ENCODE assay signal across 16 cellular contexts in genomic region chr12:75792687-75793086, GRCh38.
DNase-seq lines count a peak whose midpoint lies in the region; ATAC-seq, FAIRE-seq and TF ChIP-seq lines count a peak whose summit lies in the region.
"Had no signal": no experiment of that assay in that cellular context is flagged by ENCODE, and none has a peak within 500 bp of the region (broad histone marks: within the 10 kb centered on the region; RNA-seq: fewer than 3 reads in every experiment).

No MANE protein-coding gene starts in this region.

- no peak overlapping the region for H2AFZ ChIP-seq in keratinocyte (ENCODE audit: control insufficient read depth, low read length)

- no peaks in the 10 kb centered on the region for H3K36me3 ChIP-seq in keratinocyte (ENCODE audit: control insufficient read depth in 2 of 2, extremely low read depth in 1 of 2, insufficient read depth in 2 of 2, low read length in 2 of 2)
- no peaks in the 10 kb centered on the region for H3K36me3 ChIP-seq in stomach
- H3K36me3 ChIP-seq: BE2C, SJSA1 had no signal

- no peak overlapping the region for H3K4me2 ChIP-seq in keratinocyte (ENCODE audit: control insufficient read depth, extremely low read depth, insufficient read depth, low read depth, low read length)

- ATAC-seq in GM18868 (IDR thresholded peaks at IDR 0.05; ENCODE audit: unreplicated experiment) (peak; percentile 88), HG03025 (IDR thresholded peaks at IDR 0.05; ENCODE audit: low FRiP score, unreplicated experiment) (no peak)

- no peaks in the 10 kb centered on the region for H3K9me1 ChIP-seq in keratinocyte (ENCODE audit: control insufficient read depth, extremely low read depth, insufficient read depth, low read length)

- no peak for TF ChIP-seq EP300 in stomach (IDR thresholded peaks at IDR 0.05)

- peak; percentile 34 for DNase-seq in NCI-H226
- DNase-seq in astrocyte of the cerebellum (ENCODE audit: low read depth): peak; percentile 64
- DNase-seq in keratinocyte (ENCODE audit: low read depth, low spot score): no peak
- no peak for DNase-seq in NCI-H146 treated with DMSO at 0.1 percent for 48 hours (lab: John Stamatoyannopoulos, UW; ENCODE audit: unreplicated experiment)
- no peak for DNase-seq in stomach
- DNase-seq: ACHN; BE2C; CD4-positive, alpha-beta memory T cell; Kasumi-1; NCI-H1930; NCI-H2171; NCI-H510A had no signal

- no peak for FAIRE-seq in keratinocyte (lab: Jason Lieb, UNC)

- H3K9me3 ChIP-seq in keratinocyte (ENCODE audit: control insufficient read depth, low read depth, low read length) (no peaks in the 10 kb centered on the region), stomach (no peaks in the 10 kb centered on the region)
- H3K9me3 ChIP-seq: BE2C, SJSA1 had no signal

- TF ChIP-seq CTCF in astrocyte of the cerebellum (IDR thresholded peaks at IDR 0.05; ENCODE audit: low read depth, low read length, missing control alignments) (no peak), keratinocyte (optimal IDR thresholded peaks at IDR 0.05 in 1 of 3, IDR thresholded peaks at IDR 0.05 in 1 of 3, conservative IDR thresholded peaks at IDR 0.05 in 1 of 3; ENCODE audit: extremely low read depth in 1 of 3, insufficient read depth in 2 of 3, low read length in 3 of 3) (no peak), stomach (IDR thresholded peaks at IDR 0.05) (no peak)

- no peaks in the 10 kb centered on the region for H4K20me1 ChIP-seq in keratinocyte (ENCODE audit: control insufficient read depth, extremely low read depth, insufficient read depth, low read length)

- in situ Hi-C loops in astrocyte of the cerebellum (cut with HindIII; ENCODE audit: low sequenced_read_pairs): no loop called here

- TF ChIP-seq POLR2A in stomach (IDR thresholded peaks at IDR 0.05): no peak

- no peaks in the 10 kb centered on the region for H3K27me3 ChIP-seq in keratinocyte (ENCODE audit: control insufficient read depth, extremely low read depth, insufficient read depth, low read length)
- H3K27me3 ChIP-seq in stomach: no peaks in the 10 kb centered on the region
- H3K27me3 ChIP-seq: BE2C, SJSA1 had no signal

- H3K4me3 ChIP-seq in astrocyte of the cerebellum (ENCODE audit: low read depth, low read length): no peak overlapping the region
- H3K4me3 ChIP-seq in keratinocyte (ENCODE audit: control insufficient read depth in 2 of 3, extremely low read depth in 1 of 3, insufficient read depth in 2 of 3, low read depth in 1 of 3, low read length in 3 of 3): no peak overlapping the region
- no peak overlapping the region for H3K4me3 ChIP-seq in stomach
- H3K4me3 ChIP-seq: SJSA1 had no signal

- WGBS in stomach, 5 donors: 0% methylated on average over 1 of the region's 1 CpG

- H3K9ac ChIP-seq in keratinocyte (ENCODE audit: control insufficient read depth, extremely low read depth, insufficient read depth, low read length): no peak overlapping the region

- H3K27ac ChIP-seq in keratinocyte (ENCODE audit: control insufficient read depth, insufficient read depth, low read length) (peak overlapping the region; percentile 30), stomach (no peak overlapping the region)
- H3K27ac ChIP-seq: RWPE1, SJSA1 had no signal

- dilution Hi-C loops in keratinocyte (cut with MboI; ENCODE audit: extremely low pct_ligation_motif_present, low sequenced_read_pairs): no loop called here

- no peaks in the 10 kb centered on the region for H3K79me2 ChIP-seq in keratinocyte (ENCODE audit: control insufficient read depth, insufficient read depth, low read length)

- H3K4me1 ChIP-seq in keratinocyte (ENCODE audit: control insufficient read depth, extremely low read depth, insufficient read depth, low read length) (peaks cover 35% of the 10 kb centered on the region), stomach (no peaks in the 10 kb centered on the region)
- H3K4me1 ChIP-seq: BE2C had no signal

- intact Hi-C loops in stomach (cut with DNase I; ENCODE audit: low total_unique reads): no loop called here

Comparison
In these comparisons a context has a peak if more than half of its experiments do, and no peak if none do; other contexts are left out.
1. DNase-seq: peak in NCI-H226 (single experiment) and astrocyte of the cerebellum (single experiment); none in keratinocyte (single experiment), NCI-H146 treated with DMSO at 0.1 percent for 48 hours (single experiment) and stomach (single experiment).